In the genomic region with DNA sequence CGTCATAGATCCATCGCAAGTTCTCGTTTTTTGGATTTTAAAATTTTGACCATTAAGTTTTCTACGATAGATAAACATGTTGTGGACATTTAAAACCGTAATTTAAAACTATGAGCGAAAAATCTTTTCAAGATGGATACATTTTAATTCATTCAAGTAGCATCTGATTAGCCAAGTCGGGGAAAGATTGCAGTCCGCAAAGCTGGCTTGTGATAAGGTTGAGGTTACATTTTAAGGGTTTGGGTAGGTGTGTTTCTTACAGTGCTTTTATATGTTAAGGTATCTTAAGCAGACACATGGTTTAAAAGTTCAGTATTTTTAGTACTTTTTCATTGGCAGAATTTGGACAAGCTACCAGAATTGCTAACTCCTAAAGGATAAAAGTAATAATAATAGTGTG, we compare ENCODE assay signal across 1 cellular context.
TF ChIP-seq lines count a peak whose summit lies in the region.

No MANE protein-coding gene starts in this region.

TF ChIP-seq in GM23338, 12 proteins besides CTCF, POLR2A, EP300 and RAD21 (continued from another document):
- TF ChIP-seq, protein P1, sequence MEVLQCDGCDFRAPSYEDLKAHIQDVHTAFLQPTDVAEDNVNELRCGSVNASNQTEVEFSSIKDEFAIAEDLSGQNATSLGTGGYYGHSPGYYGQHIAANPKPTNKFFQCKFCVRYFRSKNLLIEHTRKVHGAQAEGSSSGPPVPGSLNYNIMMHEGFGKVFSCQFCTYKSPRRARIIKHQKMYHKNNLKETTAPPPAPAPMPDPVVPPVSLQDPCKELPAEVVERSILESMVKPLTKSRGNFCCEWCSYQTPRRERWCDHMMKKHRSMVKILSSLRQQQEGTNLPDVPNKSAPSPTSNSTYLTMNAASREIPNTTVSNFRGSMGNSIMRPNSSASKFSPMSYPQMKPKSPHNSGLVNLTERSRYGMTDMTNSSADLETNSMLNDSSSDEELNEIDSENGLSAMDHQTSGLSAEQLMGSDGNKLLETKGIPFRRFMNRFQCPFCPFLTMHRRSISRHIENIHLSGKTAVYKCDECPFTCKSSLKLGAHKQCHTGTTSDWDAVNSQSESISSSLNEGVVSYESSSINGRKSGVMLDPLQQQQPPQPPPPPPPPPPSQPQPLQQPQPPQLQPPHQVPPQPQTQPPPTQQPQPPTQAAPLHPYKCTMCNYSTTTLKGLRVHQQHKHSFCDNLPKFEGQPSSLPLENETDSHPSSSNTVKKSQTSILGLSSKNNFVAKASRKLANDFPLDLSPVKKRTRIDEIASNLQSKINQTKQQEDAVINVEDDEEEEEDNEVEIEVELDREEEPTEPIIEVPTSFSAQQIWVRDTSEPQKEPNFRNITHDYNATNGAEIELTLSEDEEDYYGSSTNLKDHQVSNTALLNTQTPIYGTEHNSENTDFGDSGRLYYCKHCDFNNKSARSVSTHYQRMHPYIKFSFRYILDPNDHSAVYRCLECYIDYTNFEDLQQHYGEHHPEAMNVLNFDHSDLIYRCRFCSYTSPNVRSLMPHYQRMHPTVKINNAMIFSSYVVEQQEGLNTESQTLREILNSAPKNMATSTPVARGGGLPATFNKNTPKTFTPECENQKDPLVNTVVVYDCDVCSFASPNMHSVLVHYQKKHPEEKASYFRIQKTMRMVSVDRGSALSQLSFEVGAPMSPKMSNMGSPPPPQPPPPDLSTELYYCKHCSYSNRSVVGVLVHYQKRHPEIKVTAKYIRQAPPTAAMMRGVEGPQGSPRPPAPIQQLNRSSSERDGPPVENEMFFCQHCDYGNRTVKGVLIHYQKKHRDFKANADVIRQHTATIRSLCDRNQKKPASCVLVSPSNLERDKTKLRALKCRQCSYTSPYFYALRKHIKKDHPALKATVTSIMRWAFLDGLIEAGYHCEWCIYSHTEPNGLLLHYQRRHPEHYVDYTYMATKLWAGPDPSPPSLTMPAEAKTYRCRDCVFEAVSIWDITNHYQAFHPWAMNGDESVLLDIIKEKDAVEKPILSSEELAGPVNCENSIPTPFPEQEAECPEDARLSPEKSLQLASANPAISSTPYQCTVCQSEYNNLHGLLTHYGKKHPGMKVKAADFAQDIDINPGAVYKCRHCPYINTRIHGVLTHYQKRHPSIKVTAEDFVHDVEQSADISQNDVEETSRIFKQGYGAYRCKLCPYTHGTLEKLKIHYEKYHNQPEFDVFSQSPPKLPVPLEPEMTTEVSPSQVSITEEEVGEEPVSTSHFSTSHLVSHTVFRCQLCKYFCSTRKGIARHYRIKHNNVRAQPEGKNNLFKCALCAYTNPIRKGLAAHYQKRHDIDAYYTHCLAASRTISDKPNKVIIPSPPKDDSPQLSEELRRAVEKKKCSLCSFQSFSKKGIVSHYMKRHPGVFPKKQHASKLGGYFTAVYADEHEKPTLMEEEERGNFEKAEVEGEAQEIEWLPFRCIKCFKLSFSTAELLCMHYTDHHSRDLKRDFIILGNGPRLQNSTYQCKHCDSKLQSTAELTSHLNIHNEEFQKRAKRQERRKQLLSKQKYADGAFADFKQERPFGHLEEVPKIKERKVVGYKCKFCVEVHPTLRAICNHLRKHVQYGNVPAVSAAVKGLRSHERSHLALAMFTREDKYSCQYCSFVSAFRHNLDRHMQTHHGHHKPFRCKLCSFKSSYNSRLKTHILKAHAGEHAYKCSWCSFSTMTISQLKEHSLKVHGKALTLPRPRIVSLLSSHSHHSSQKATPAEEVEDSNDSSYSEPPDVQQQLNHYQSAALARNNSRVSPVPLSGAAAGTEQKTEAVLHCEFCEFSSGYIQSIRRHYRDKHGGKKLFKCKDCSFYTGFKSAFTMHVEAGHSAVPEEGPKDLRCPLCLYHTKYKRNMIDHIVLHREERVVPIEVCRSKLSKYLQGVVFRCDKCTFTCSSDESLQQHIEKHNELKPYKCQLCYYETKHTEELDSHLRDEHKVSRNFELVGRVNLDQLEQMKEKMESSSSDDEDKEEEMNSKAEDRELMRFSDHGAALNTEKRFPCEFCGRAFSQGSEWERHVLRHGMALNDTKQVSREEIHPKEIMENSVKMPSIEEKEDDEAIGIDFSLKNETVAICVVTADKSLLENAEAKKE (CRISPR knock-in tag; IDR thresholded peaks at IDR 0.05), result no peak
TF ChIP-seq in GM23338: peak in this region for 0.
